ENCODE assay signal across 8 cellular contexts in the genomic region with DNA sequence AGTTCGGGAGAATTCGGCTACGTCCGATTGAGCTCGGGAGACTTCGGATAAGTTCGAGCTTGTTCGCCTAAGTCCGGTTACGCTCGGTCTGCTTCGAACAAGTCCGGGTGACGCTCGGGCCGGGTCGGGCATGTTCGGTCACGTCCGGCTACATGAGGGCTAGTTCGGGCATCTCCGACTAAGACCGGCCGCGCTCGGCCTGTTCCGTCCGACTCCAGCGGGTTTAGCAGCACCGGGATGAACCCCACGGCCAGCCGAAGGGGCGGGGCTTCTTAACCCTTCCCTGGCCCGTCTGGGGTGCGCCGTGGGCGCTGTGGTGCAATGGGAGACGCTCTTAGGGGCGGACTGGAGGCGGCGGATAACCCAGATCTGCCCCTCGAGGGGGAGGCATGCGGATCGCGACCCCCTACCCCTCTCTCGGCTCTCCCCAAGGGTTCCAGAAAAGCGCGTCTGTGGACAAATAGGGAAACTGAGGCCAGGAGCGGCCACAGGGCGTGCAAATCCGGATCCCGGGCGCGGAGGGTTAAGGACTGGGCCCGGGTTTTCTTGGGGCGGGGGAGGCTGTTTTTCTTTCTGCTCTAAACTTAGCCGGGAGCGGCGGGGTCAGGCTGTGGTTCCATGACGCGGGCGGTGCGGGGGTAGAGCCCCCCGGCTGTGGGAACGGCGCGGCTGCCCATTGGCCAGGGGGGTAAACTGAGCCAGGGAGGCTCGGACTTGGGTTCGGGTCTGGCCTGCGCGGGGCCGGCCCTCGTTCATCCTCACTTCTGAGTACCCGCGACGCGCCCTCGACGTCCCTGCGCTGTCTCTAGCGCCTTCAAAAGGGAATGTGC. TPM values are rescaled to one million over a fixed set of nuclear protein-coding genes. Genes with fewer than 3 reads are reported as not detected.
DNase-seq lines count a peak whose midpoint lies in the region; ATAC-seq and TF ChIP-seq lines count a peak whose summit lies in the region.

No MANE protein-coding gene starts in this region.

- H3K27ac ChIP-seq in BLaER1 (no peak overlapping the region), lower lobe of right lung (peak overlapping the region; percentile 32)

- no peak for TF ChIP-seq CTCF in lower lobe of right lung (IDR thresholded peaks at IDR 0.05)

- no peak overlapping the region for H3K9ac ChIP-seq in BLaER1

- H3K27me3 ChIP-seq in BLaER1 (peaks cover 35% of the 10 kb centered on the region), lower lobe of right lung (ENCODE audit: low read depth) (peaks cover 34% of the 10 kb centered on the region)

- H4K20me1 ChIP-seq in BLaER1: no peaks in the 10 kb centered on the region

- no peaks in the 10 kb centered on the region for H3K9me3 ChIP-seq in BLaER1
- no peaks in the 10 kb centered on the region for H3K9me3 ChIP-seq in lower lobe of right lung

- intact Hi-C loops in lower lobe of right lung (cut with DNase I): no loop called here

- H3K36me3 ChIP-seq in BLaER1 (no peaks in the 10 kb centered on the region; the same call in 1 of the 2 replicates), lower lobe of right lung (no peaks in the 10 kb centered on the region)

- peak overlapping the region; percentile 54 for H3K4me3 ChIP-seq in BLaER1
- H3K4me3 ChIP-seq in lower lobe of right lung: peak overlapping the region; percentile 55

- H3K4me1 ChIP-seq in BLaER1: peaks cover 52% of the 10 kb centered on the region
- H3K4me1 ChIP-seq in lower lobe of right lung: peaks cover 25% of the 10 kb centered on the region

- peak overlapping the region; percentile 91 for H3K4me2 ChIP-seq in BLaER1

- DNase-seq in NCI-H82 (lab: John Stamatoyannopoulos, UW): peak; percentile 100
- peak; percentile 50 to 56 for DNase-seq in activated CD8-positive, alpha-beta memory T cell treated with anti-CD3 and anti-CD28 coated beads for 1 hour (ENCODE audit: extremely low read depth in 1 of 2, low read depth in 1 of 2)
- DNase-seq in effector CD8-positive, alpha-beta T cell (lab: John Stamatoyannopoulos, UW): peak; percentile 71
- peak; percentile 98 for DNase-seq in lower lobe of right lung
- DNase-seq in stimulated activated CD4-positive, alpha-beta T cell treated with anti-CD3 and anti-CD28 coated beads, Interleukin-4, amount 100 ng/mL, for 4 hours: peak; percentile 67 to 87

- ATAC-seq in GM19438 (IDR thresholded peaks at IDR 0.05; ENCODE audit: low read depth, unreplicated experiment): peak; percentile 86
- peak; percentile 80 for ATAC-seq in HG03558 (IDR thresholded peaks at IDR 0.05; ENCODE audit: extremely low read depth, unreplicated experiment)
- peak; percentile 99 for ATAC-seq in lower lobe of right lung

RNA-seq across cellular contexts. Expression of a gene that starts 1.5 kb away (rescaled TPM):
- total RNA-seq in lower lobe of right lung: 9.6 TPM

RNA-seq across cellular contexts. Expression of a gene that starts 20.9 kb away (rescaled TPM):
- 2.7 TPM for total RNA-seq in lower lobe of right lung

RNA-seq across cellular contexts. Expression of a gene that starts 31.7 kb away (rescaled TPM):
- total RNA-seq in lower lobe of right lung: 6.6 TPM

RNA-seq across cellular contexts. Expression of a gene that starts 49.5 kb away (rescaled TPM):
- 4.1 TPM for total RNA-seq in lower lobe of right lung

RNA-seq across cellular contexts. Expression of a gene that starts 51.1 kb away (rescaled TPM):
- 682 TPM for total RNA-seq in lower lobe of right lung
